ENCODE assay signal across 16 cellular contexts in the genomic region with DNA sequence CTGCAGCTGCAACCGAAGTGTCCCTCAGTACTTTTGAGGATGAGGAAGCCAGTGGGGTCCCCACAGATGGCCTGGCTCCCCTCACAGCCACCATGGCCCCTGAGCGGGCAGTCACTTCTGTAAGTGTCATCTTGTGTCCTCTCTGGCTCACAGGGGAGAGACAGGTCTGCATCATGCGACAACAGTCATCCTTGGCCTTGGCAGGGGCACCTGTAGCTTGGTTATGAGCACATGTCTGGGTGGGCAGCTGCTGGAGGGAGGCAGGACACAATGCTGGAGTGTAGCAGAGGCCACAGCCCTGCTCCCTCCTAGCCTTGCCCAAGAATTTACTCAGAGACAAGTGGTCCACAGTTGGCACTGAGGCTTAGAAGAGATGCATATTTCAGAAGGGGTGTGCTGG.
"Had no signal": no experiment of that assay in that cellular context is flagged by ENCODE, and none has a peak within 500 bp of the region (broad histone marks: within the 10 kb centered on the region; RNA-seq: fewer than 3 reads in every experiment).

No MANE protein-coding gene starts in this region.

- H3K4me3 ChIP-seq: psoas muscle, spleen, testis, tibial nerve had no signal

- H3K9me3 ChIP-seq: psoas muscle, testis had no signal

- H3K36me3 ChIP-seq: neutrophil, spleen had no signal

- H3K27ac Mint-ChIP-seq: nephron; stimulated activated naive B cell treated with anti-CD40 and anti-IgM and Interleukin-4, amounts not matched to agents 10 μg/mL and 1 μg/mL and 100 μg/mL, for 72 hours had no signal

- H3K4me1 Mint-ChIP-seq: nephron had no signal

- ATAC-seq: foreskin keratinocyte; psoas muscle; sciatic nerve; stimulated activated naive B cell treated with anti-CD40 and anti-IgM and Interleukin-4, amounts not matched to agents 10 μg/mL and 1 μg/mL and 100 μg/mL, for 72 hours; stimulated activated naive CD8-positive, alpha-beta T cell treated with anti-CD3 and anti-CD28 coated beads, Interleukin-15, amount 100 ng/mL, for 72 hours had no signal

- H3K4me3 Mint-ChIP-seq: immature natural killer cell; nephron; stimulated activated naive B cell treated with anti-CD40 and anti-IgM and Interleukin-4, amounts not matched to agents 10 μg/mL and 1 μg/mL and 100 μg/mL, for 72 hours; stimulated activated naive CD8-positive, alpha-beta T cell treated with anti-CD3 and anti-CD28 coated beads, Interleukin-15, amount 100 ng/mL, for 72 hours had no signal

- H3K27ac ChIP-seq: foreskin keratinocyte, neutrophil, psoas muscle, spleen, testis, tibial nerve had no signal

- H3K27me3 ChIP-seq: foreskin keratinocyte, spleen, testis, tibial nerve had no signal

- DNase-seq: erythroblast; foreskin keratinocyte; immature natural killer cell; psoas muscle; retina; spleen; stimulated activated CD4-positive, alpha-beta T cell treated with anti-CD3 and anti-CD28 coated beads, Interleukin-15, amount 100 ng/mL, for 24 hours; stimulated activated CD4-positive, alpha-beta T cell treated with anti-CD3 and anti-CD28 coated beads, Interleukin-1b, Interleukin-23, amount 100 ng/mL, for 48 hours; stimulated activated CD4-positive, alpha-beta T cell treated with anti-CD3 and anti-CD28 coated beads, Interleukin-4, amount 100 ng/mL, for 24 hours; stimulated activated naive B cell treated with anti-CD40 and anti-IgM and Interleukin-4, amounts not matched to agents 10 μg/mL and 1 μg/mL and 100 μg/mL, for 72 hours; stimulated activated naive CD8-positive, alpha-beta T cell treated with anti-CD3 and anti-CD28 coated beads, Interleukin-15, amount 100 ng/mL, for 72 hours; testis had no signal

- H3K4me1 ChIP-seq: psoas muscle, testis had no signal

- H3K36me3 Mint-ChIP-seq: stimulated activated naive B cell treated with anti-CD40 and anti-IgM and Interleukin-4, amounts not matched to agents 10 μg/mL and 1 μg/mL and 100 μg/mL, for 72 hours had no signal

- H3K27me3 Mint-ChIP-seq: stimulated activated naive B cell treated with anti-CD40 and anti-IgM and Interleukin-4, amounts not matched to agents 10 μg/mL and 1 μg/mL and 100 μg/mL, for 72 hours; stimulated activated naive CD8-positive, alpha-beta T cell treated with anti-CD3 and anti-CD28 coated beads, Interleukin-15, amount 100 ng/mL, for 72 hours had no signal
